In genomic region chr6:160804639-160805038, GRCh38 we compare ENCODE assay signal across 1 cellular context.
TF ChIP-seq lines count a peak whose summit lies in the region.

No MANE protein-coding gene starts in this region.

TF ChIP-seq in K562, 482 proteins besides CTCF, POLR2A, EP300 and RAD21 (continued from another document):
- TF ChIP-seq, protein P1, sequence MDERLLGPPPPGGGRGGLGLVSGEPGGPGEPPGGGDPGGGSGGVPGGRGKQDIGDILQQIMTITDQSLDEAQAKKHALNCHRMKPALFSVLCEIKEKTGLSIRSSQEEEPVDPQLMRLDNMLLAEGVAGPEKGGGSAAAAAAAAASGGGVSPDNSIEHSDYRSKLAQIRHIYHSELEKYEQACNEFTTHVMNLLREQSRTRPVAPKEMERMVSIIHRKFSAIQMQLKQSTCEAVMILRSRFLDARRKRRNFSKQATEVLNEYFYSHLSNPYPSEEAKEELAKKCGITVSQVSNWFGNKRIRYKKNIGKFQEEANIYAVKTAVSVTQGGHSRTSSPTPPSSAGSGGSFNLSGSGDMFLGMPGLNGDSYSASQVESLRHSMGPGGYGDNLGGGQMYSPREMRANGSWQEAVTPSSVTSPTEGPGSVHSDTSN (CRISPR knock-in tag; IDR thresholded peaks at IDR 0.05; ENCODE audit: low read depth): no peak
- TF ChIP-seq, protein P1 (tag; conservative IDR thresholded peaks at IDR 0.05; ENCODE audit: low read depth): peak; percentile 48; the same call in 1 of the 2 replicates
